In the genomic region with DNA sequence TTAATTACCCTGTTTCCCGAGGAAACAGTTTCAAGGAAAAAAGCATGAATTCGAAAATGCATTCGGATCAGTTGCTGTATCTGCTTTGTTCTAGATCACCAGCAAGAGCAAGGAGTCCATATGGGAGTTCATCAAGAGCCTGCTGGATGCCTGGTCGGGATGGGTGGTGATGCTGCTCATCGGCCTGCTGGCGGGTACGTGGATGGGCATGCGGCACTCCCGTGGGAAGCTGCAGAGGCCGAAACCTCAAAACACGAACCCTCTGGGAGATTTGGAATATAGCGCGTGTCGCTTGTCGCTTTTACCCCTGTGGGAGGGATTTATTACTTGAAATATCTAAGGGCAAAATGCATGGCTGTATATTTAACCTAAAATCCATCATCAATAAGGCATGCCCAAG, we compare ENCODE assay signal across 5 cellular contexts.
"Had no signal": no experiment of that assay in that cellular context is flagged by ENCODE, and none has a peak within 500 bp of the region (broad histone marks: within the 10 kb centered on the region; RNA-seq: fewer than 3 reads in every experiment).

No MANE protein-coding gene starts in this region.

- ATAC-seq: GM23338, K562 had no signal

- H3K4me3 ChIP-seq: GM23338, K562 had no signal

- H3K9me3 Mint-ChIP-seq: GM23338 had no signal

- H3K4me3 Mint-ChIP-seq: GM23338, H9 had no signal

- H2AFZ ChIP-seq: GM23338 had no signal

- H3K27ac Mint-ChIP-seq: GM23338, H9 had no signal

- DNase-seq: H9, HCEC 1CT, IMR-90 had no signal

- H3K4me2 ChIP-seq: GM23338 had no signal
